ENCODE assay signal across 7 cellular contexts in genomic region chr7:88069093-88069492, GRCh38.
"Had no signal": no experiment of that assay in that cellular context is flagged by ENCODE, and none has a peak within 500 bp of the region (broad histone marks: within the 10 kb centered on the region; RNA-seq: fewer than 3 reads in every experiment).

No MANE protein-coding gene starts in this region.

- H3K4me2 ChIP-seq: GM23338 had no signal

- ATAC-seq: GM23338 had no signal

- H3K27ac ChIP-seq: HL-60 had no signal

- DNase-seq: H7, HCEC 1CT, HFFc6, Kasumi-1, KG1 had no signal

- H2AFZ ChIP-seq: GM23338 had no signal

- H3K4me3 ChIP-seq: GM23338 had no signal
